ENCODE assay signal across 11 cellular contexts in the genomic region with DNA sequence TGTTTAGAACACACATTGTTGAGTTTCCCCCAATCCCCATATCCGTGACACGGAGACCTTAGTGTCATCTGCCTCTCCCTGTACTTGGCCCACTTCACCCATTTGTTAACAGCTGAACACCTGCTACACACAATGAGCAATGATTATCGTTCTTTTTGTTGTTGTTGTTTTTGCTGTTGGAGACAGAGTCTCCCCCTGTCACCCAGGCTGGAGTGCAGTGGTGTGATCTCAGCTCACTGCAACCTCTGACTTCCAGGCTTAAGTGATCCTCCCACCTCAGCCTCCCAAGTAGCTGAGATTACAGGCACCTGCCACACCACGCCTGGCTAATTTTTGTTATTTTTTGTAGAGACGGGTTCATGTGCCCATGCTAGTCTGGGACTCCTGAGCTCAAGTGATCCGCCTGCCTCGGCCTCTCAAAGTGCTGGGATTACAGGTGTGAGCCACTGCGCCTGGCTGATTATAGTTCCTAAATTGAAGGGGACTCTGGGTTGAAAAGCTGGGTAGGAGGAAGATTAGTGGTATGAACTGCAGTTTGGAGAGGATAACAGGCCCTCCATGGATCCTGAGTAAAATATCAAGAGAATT. TPM values are rescaled to one million over a fixed set of nuclear protein-coding genes. Genes with fewer than 3 reads are reported as not detected.
DNase-seq lines count a peak whose midpoint lies in the region; ATAC-seq and TF ChIP-seq lines count a peak whose summit lies in the region.
"Had no signal": no experiment of that assay in that cellular context is flagged by ENCODE, and none has a peak within 500 bp of the region (broad histone marks: within the 10 kb centered on the region; RNA-seq: fewer than 3 reads in every experiment).

No MANE protein-coding gene starts in this region.

- H3K27ac ChIP-seq in C4-2B (peak overlapping the region; percentile 86), osteoblast (ENCODE audit: low read depth, low read length) (peak overlapping the region; percentile 91)

- peaks cover 33% of the 10 kb centered on the region for H3K79me2 ChIP-seq in osteoblast (ENCODE audit: insufficient read depth, low read length)

- no peak overlapping the region for H2AFZ ChIP-seq in osteoblast (ENCODE audit: low read length)

- H3K36me3 Mint-ChIP-seq in central memory CD8-positive, alpha-beta T cell (ENCODE audit: insufficient read depth): peaks cover 68% of the 10 kb centered on the region

- H3K27me3 ChIP-seq in osteoblast (ENCODE audit: insufficient read depth, low read length): no peaks in the 10 kb centered on the region

- peak overlapping the region; percentile 79 for H3K27ac Mint-ChIP-seq in central memory CD8-positive, alpha-beta T cell (ENCODE audit: low read depth)

- no peaks in the 10 kb centered on the region for H4K20me1 ChIP-seq in osteoblast (ENCODE audit: insufficient read depth, low read length)

- peaks cover 18% of the 10 kb centered on the region for H3K36me3 ChIP-seq in osteoblast (ENCODE audit: insufficient read depth, low read length)

- H3K4me1 ChIP-seq in osteoblast (ENCODE audit: insufficient read depth, low read length): peaks cover 13% of the 10 kb centered on the region

- peaks cover 24% of the 10 kb centered on the region for H3K4me1 Mint-ChIP-seq in central memory CD8-positive, alpha-beta T cell

- no peaks in the 10 kb centered on the region for H3K9me3 Mint-ChIP-seq in central memory CD8-positive, alpha-beta T cell

- DNase-seq in LHCN-M2 (ENCODE audit: low read depth) (peak; percentile 16), osteoblast (ENCODE audit: insufficient read length, low spot score, missing footprints) (no peak), DMS79 treated with DMSO at 0.1 percent for 48 hours (lab: John Stamatoyannopoulos, UW) (no peak), NCI-H1092 treated with DMSO at 0.1 percent for 48 hours (lab: John Stamatoyannopoulos, UW) (no peak)
- no peak for DNase-seq in central memory CD8-positive, alpha-beta T cell (ENCODE audit: low spot score in 2 of 2)
- DNase-seq: activated CD8-positive, alpha-beta memory T cell treated with anti-CD3 and anti-CD28 coated beads for 24 hours; retina; stimulated activated CD8-positive, alpha-beta memory T cell treated with anti-CD3 and anti-CD28 coated beads, Interleukin-4, amount 100 ng/mL, for 48 hours had no signal

- H3K9me3 ChIP-seq in osteoblast (ENCODE audit: low read depth, low read length): no peaks in the 10 kb centered on the region

- no peak for TF ChIP-seq CTCF in C4-2B (conservative IDR thresholded peaks at IDR 0.05)
- TF ChIP-seq CTCF in osteoblast (IDR thresholded peaks at IDR 0.05; ENCODE audit: extremely low read depth, low read depth, low read length): no peak

- H3K4me3 Mint-ChIP-seq in central memory CD8-positive, alpha-beta T cell: no peak overlapping the region

- ATAC-seq in central memory CD8-positive, alpha-beta T cell (replicated peaks; ENCODE audit: extremely low read depth, poor library complexity, severe bottlenecking): no peak
- ATAC-seq in GM18520 (IDR thresholded peaks at IDR 0.05; ENCODE audit: unreplicated experiment): no peak
- no peak for ATAC-seq in GM21526 (IDR thresholded peaks at IDR 0.05; ENCODE audit: low FRiP score, unreplicated experiment)

- H3K4me3 ChIP-seq in osteoblast (ENCODE audit: insufficient read depth, low read length): no peak overlapping the region

- H3K27me3 Mint-ChIP-seq in central memory CD8-positive, alpha-beta T cell: no peaks in the 10 kb centered on the region

- H3K4me2 ChIP-seq in osteoblast (ENCODE audit: insufficient read depth, low read length): no peak overlapping the region

RNA-seq across cellular contexts. Expression of gene NDE1, which starts 21.6 kb away (rescaled TPM):
- 29.6 and 51.2 TPM in 2 replicates for total RNA-seq in LHCN-M2 (2014; rRNA removed)
- 28.9 TPM for polyA plus RNA-seq in LHCN-M2 (2012)
- 28.3 and 31.5 TPM in 2 replicates for total RNA-seq in osteoblast

RNA-seq across cellular contexts. Expression of gene MARF1, which starts 28.7 kb away (rescaled TPM):
- 11.9 and 15.3 TPM in 2 replicates for total RNA-seq in LHCN-M2 (2014; rRNA removed)
- 9.2 TPM for polyA plus RNA-seq in LHCN-M2 (2012)
- 25.0 and 25.7 TPM in 2 replicates for total RNA-seq in osteoblast
